In the genomic region with DNA sequence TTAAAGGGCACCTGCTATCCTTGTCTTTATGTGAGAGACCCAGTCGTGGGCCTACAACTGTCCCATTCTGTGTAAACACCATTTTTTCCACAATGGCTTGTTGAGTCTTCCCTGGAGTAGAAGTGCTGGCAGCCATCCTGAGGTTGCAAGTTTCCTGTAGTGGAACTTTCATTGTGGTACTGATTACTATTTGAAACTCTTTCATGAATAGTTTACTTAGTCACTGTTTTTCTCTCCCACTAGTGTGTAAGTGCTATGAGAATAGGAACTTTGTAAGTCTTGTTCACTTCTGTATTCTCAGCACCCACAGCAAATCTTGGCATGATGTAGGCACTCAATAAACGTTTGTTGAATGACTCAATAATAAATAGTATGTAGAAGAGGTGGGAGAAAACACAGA, we compare ENCODE assay signal across 23 cellular contexts. TPM values are rescaled to one million over a fixed set of nuclear protein-coding genes. Genes with fewer than 3 reads are reported as not detected.
DNase-seq lines count a peak whose midpoint lies in the region; ATAC-seq, FAIRE-seq and TF ChIP-seq lines count a peak whose summit lies in the region.
"Had no signal": no experiment of that assay in that cellular context is flagged by ENCODE, and none has a peak within 500 bp of the region (broad histone marks: within the 10 kb centered on the region; RNA-seq: fewer than 3 reads in every experiment).

No MANE protein-coding gene starts in this region.

- H3K27ac ChIP-seq in right cardiac atrium (ENCODE audit: low read length) (no peak overlapping the region), esophagus muscularis mucosa (replicated peaks in 1 of 4) (peak overlapping the region in 3 of 4 donors; percentile 24 to 66 (median 56)), mesendoderm (ENCODE audit: low read depth, low read length) (no peak overlapping the region), tibial artery (peak overlapping the region; percentile 76 to 79), PC-9 (no peak overlapping the region), pancreas (no peak overlapping the region)
- H3K27ac ChIP-seq: C4-2B, HL-60, RWPE1 had no signal

- no peak overlapping the region for H2BK15ac ChIP-seq in mesendoderm (replicated peaks; ENCODE audit: low read depth)

- H2AFZ ChIP-seq in PC-9 = no peak overlapping the region

- no peak overlapping the region for H2BK5ac ChIP-seq in mesendoderm (ENCODE audit: low read length)

- no peak overlapping the region for H3K18ac ChIP-seq in mesendoderm (ENCODE audit: low read length)

- H3K23ac ChIP-seq in mesendoderm (ENCODE audit: low read length) = no peak overlapping the region

- H3K4me1 ChIP-seq in right cardiac atrium (ENCODE audit: control insufficient read depth, insufficient read depth, low read length) (peaks cover 6% of the 10 kb centered on the region), esophagus muscularis mucosa (peaks cover 60 to 100% (median 64%) of the 10 kb centered on the region in 4 donors), mesendoderm (ENCODE audit: control insufficient read depth, low read depth, low read length) (peaks cover 2% of the 10 kb centered on the region), tibial artery (peaks cover 0 to 58% (median 51%) of the 10 kb centered on the region in 4 donors), PC-9 (replicated peaks; ENCODE audit: insufficient read depth) (no peaks in the 10 kb centered on the region), pancreas (no peaks in the 10 kb centered on the region)

- H3F3A ChIP-seq in PC-9 (ENCODE audit: insufficient read depth, low read depth) = no peaks in the 10 kb centered on the region

- H3K9ac ChIP-seq in mesendoderm (ENCODE audit: low read length) = no peak overlapping the region

- no peak overlapping the region for H4K5ac ChIP-seq in mesendoderm (ENCODE audit: low read length)

- no peaks in the 10 kb centered on the region for H4K20me1 ChIP-seq in PC-9 (ENCODE audit: insufficient read depth)

- H3K56ac ChIP-seq in mesendoderm (ENCODE audit: low read length) = no peak overlapping the region

- WGBS in right cardiac atrium = 24% methylated on average over 2 of the region's 2 CpGs
- WGBS in esophagus muscularis mucosa = 25% methylated on average over 2 of the region's 2 CpGs
- no CpG with 5 or more reads among the region's 2 CpGs for WGBS in mesendoderm (ENCODE audit: extremely low coverage, insufficient coverage, low lambda C conversion rate)
- WGBS in pancreas, 2 donors = 11 to 25% methylated on average over 2 of the region's 2 CpGs

- no peak for FAIRE-seq in pancreas (lab: Jason Lieb, UNC)
- FAIRE-seq: GM12892, HTR-8/SVneo had no signal

- H2AK5ac ChIP-seq in mesendoderm (ENCODE audit: low read length) = no peak overlapping the region

- H3K9me3 ChIP-seq in right cardiac atrium (ENCODE audit: control insufficient read depth, low read length) (no peaks in the 10 kb centered on the region), esophagus muscularis mucosa (no peaks in the 10 kb centered on the region), tibial artery (no peaks in the 10 kb centered on the region), PC-9 (ENCODE audit: insufficient read depth, low read depth) (no peaks in the 10 kb centered on the region), pancreas (no peaks in the 10 kb centered on the region)

- POLR2A ChIA-PET in PC-9 (lab: Charles Lee; ENCODE audit: unreplicated experiment) = no interaction called here

- no peak overlapping the region for H3K4me2 ChIP-seq in mesendoderm (ENCODE audit: low read length)
- H3K4me2 ChIP-seq in PC-9 = no peak overlapping the region

- CTCF ChIA-PET in PC-9 (lab: Charles Lee) = no interaction called here

- H3K36me3 ChIP-seq in esophagus muscularis mucosa = no peaks in the 10 kb centered on the region
- H3K36me3 ChIP-seq in mesendoderm (ENCODE audit: control insufficient read depth, insufficient read depth, low read length) = no peaks in the 10 kb centered on the region
- no peaks in the 10 kb centered on the region for H3K36me3 ChIP-seq in tibial artery
- H3K36me3 ChIP-seq in PC-9 (ENCODE audit: low read depth) = no peaks in the 10 kb centered on the region
- H3K36me3 ChIP-seq in pancreas = no peaks in the 10 kb centered on the region

- peak; percentile 13 to 56 for ATAC-seq in right cardiac atrium
- no peak for ATAC-seq in pancreas

- H3K4ac ChIP-seq in mesendoderm (ENCODE audit: low read depth, low read length) = peak overlapping the region; percentile 16

- intact Hi-C loops in right cardiac atrium (cut with DNase I) (no loop called here), cardiac septum (cut with DNase I) (no loop called here), esophagus muscularis mucosa (cut with DNase I) (no loop called here), tibial artery (cut with DNase I; ENCODE audit: low total_unique reads) (no loop called here), PC-9 (cut with micrococcal nuclease; ENCODE audit: unreplicated experiment) (no loop called here), pancreas (cut with DNase I) (no loop called here)

- no peak for TF ChIP-seq POLR2A in esophagus muscularis mucosa (IDR thresholded peaks at IDR 0.05; ENCODE audit: low read depth)

- BruUV-seq in PC-9 (replicated peaks; lab: Mats Ljungman, UMichigan) = no TSS peak

- TF ChIP-seq EP300 in esophagus muscularis mucosa (IDR thresholded peaks at IDR 0.05) = no peak

- H2BK120ac ChIP-seq in mesendoderm (ENCODE audit: low read depth, low read length) = no peak overlapping the region

- H3K9me2 ChIP-seq in PC-9 (ENCODE audit: insufficient read depth) = no peaks in the 10 kb centered on the region

- no peaks in the 10 kb centered on the region for H3K27me3 ChIP-seq in right cardiac atrium (ENCODE audit: control insufficient read depth, insufficient read depth)
- no peaks in the 10 kb centered on the region for H3K27me3 ChIP-seq in esophagus muscularis mucosa
- no peaks in the 10 kb centered on the region for H3K27me3 ChIP-seq in mesendoderm (ENCODE audit: insufficient read depth, low read length, poor library complexity)
- no peaks in the 10 kb centered on the region for H3K27me3 ChIP-seq in tibial artery
- H3K27me3 ChIP-seq in PC-9 (ENCODE audit: insufficient read depth, low read depth) = no peaks in the 10 kb centered on the region
- no peaks in the 10 kb centered on the region for H3K27me3 ChIP-seq in pancreas

- H4K8ac ChIP-seq in mesendoderm (ENCODE audit: low read depth, low read length) = no peak overlapping the region

- no peaks in the 10 kb centered on the region for H3K79me1 ChIP-seq in mesendoderm (ENCODE audit: low read length)

- no peak for TF ChIP-seq CTCF in esophagus muscularis mucosa (IDR thresholded peaks at IDR 0.05)
- no peak for TF ChIP-seq CTCF in tibial artery (IDR thresholded peaks at IDR 0.05)
- no peak for TF ChIP-seq CTCF in PC-9 (conservative IDR thresholded peaks at IDR 0.05)
- no peak for TF ChIP-seq CTCF in pancreas (IDR thresholded peaks at IDR 0.05)

- H3K4me3 ChIP-seq in right cardiac atrium (ENCODE audit: low read length) (no peak overlapping the region), esophagus muscularis mucosa (no peak overlapping the region), mesendoderm (ENCODE audit: low read length) (no peak overlapping the region), tibial artery (no peak overlapping the region), PC-9 (no peak overlapping the region), pancreas (no peak overlapping the region)

- H3K79me2 ChIP-seq in mesendoderm (ENCODE audit: control insufficient read depth, insufficient read depth, low read length) (no peaks in the 10 kb centered on the region), PC-9 (ENCODE audit: low read depth) (no peaks in the 10 kb centered on the region)

- DNase-seq in right cardiac atrium = peak; percentile 47 to 74 (median 52)
- DNase-seq in cardiac septum (ENCODE audit: low spot score) = no peak
- DNase-seq in esophagus muscularis mucosa (ENCODE audit: extremely low spot score) = no peak
- no peak for DNase-seq in mesendoderm
- no peak for DNase-seq in tibial artery
- no peak for DNase-seq in PC-9
- no peak for DNase-seq in pancreas
- no peak for DNase-seq in NCI-H345 (lab: John Stamatoyannopoulos, UW)
- DNase-seq: DMS 273 treated with DMSO at 0.1 percent for 48 hours; HCEC 1CT; Kasumi-1; NCI-H1105 treated with DMSO at 0.1 percent for 48 hours; NCI-H1694 treated with DMSO at 0.1 percent for 48 hours; NCI-H2107; NCI-H2227 treated with DMSO at 0.1 percent for 48 hours; NCI-H526 treated with DMSO at 0.1 percent for 48 hours; NK-92 treated with Interleukin-12 subunit alpha and Interleukin-12 subunit beta, amount 100 ng/mL, for 24 hours had no signal

RNA-seq across cellular contexts. Expression of a gene that starts 48.6 kb away (rescaled TPM):
- 10 to 100 TPM; 17.0 to 26.4 (median 24.7) TPM for total RNA-seq in right cardiac atrium
- polyA plus RNA-seq in right cardiac atrium = 9.5 TPM
- total RNA-seq in cardiac septum = 20.3 TPM
- 10 to 100 TPM; 29.2 to 51.9 (median 40.9) TPM for total RNA-seq in esophagus muscularis mucosa
- polyA plus RNA-seq in mesendoderm (2013, experiment 1 of 2) = 0.14 TPM
- 0.18 TPM for polyA plus RNA-seq in mesendoderm (2013, experiment 2 of 2)
- total RNA-seq in PC-9 (2021) = 0.75 and 1.0 TPM in 2 replicates
- 1 to 10 TPM in 2 of 6 donors, under 1 TPM in 4; 0.51 to 3.3 (median 0.81) TPM for total RNA-seq in pancreas
- polyA plus RNA-seq in pancreas = under 1 TPM; 0.49 to 0.85 TPM
- total RNA-seq: OCI-LY7 had no signal

Comparison
In these comparisons a context has a peak if more than half of its experiments do, and no peak if none do; other contexts are left out.
1. DNase-seq: peak in right cardiac atrium (3 of 3); none in cardiac septum (single experiment), esophagus muscularis mucosa (single experiment), mesendoderm (single experiment), tibial artery (0 of 2), PC-9 (0 of 2), pancreas (0 of 6) and NCI-H345 (single experiment).
2. ATAC-seq: peak in right cardiac atrium (2 of 2); none in pancreas (0 of 4).
3. H3K27ac ChIP-seq: peak in esophagus muscularis mucosa (3 of 4) and tibial artery (2 of 2); none in right cardiac atrium (single experiment), mesendoderm (single experiment), PC-9 (single experiment) and pancreas (0 of 4).